8 cellular contexts compared by ENCODE assay signal in genomic region chr6:111605100-111605748, GRCh38. TPM values are rescaled to one million over a fixed set of nuclear protein-coding genes. Genes with fewer than 3 reads are reported as not detected.
DNase-seq lines count a peak whose midpoint lies in the region; ATAC-seq and TF ChIP-seq lines count a peak whose summit lies in the region.

No MANE protein-coding gene starts in this region.

- H3K4me1 ChIP-seq in ovary (ENCODE audit: insufficient read depth): peaks cover 18% of the 10 kb centered on the region

- H3K27me3 Mint-ChIP-seq in activated naive CD8-positive, alpha-beta T cell treated with anti-CD3 and anti-CD28 coated beads, Interleukin-2, amount 10 ng/mL, durations not matched to agents 7 days and 5 days: no peaks in the 10 kb centered on the region

- WGBS in ovary, 3 donors: 0 to 1% (median 0%) methylated on average over 18 of the region's 18 CpGs

- TF ChIP-seq POLR2A in ovary (IDR thresholded peaks at IDR 0.05): peak; percentile 65

- peaks cover 2% of the 10 kb centered on the region for H3K36me3 Mint-ChIP-seq in activated naive CD8-positive, alpha-beta T cell treated with anti-CD3 and anti-CD28 coated beads, Interleukin-2, amount 10 ng/mL, durations not matched to agents 7 days and 5 days

- TF ChIP-seq EP300 in ovary (IDR thresholded peaks at IDR 0.05): no peak

- peaks cover 27% of the 10 kb centered on the region for H3K4me1 Mint-ChIP-seq in activated naive CD8-positive, alpha-beta T cell treated with anti-CD3 and anti-CD28 coated beads, Interleukin-2, amount 10 ng/mL, durations not matched to agents 7 days and 5 days

- H3K27ac Mint-ChIP-seq in activated naive CD8-positive, alpha-beta T cell treated with anti-CD3 and anti-CD28 coated beads, Interleukin-2, amount 10 ng/mL, durations not matched to agents 7 days and 5 days: peak overlapping the region; percentile 91

- no peaks in the 10 kb centered on the region for H3K27me3 ChIP-seq in ovary

- POLR2A ChIA-PET in activated naive CD8-positive, alpha-beta T cell treated with anti-CD3 and anti-CD28 coated beads, Interleukin-2, amount 10 ng/mL, durations not matched to agents 7 days and 5 days (lab: Charles Lee): interaction anchor here (0.5 to 2.5 kb wide), 7 partner anchors 11 to 482 kb away, joined by 3 to 26 read pairs (median 5); partner anchors contain the start of genes FAM229B, REV3L and TUBE1

- H3K36me3 ChIP-seq in ovary: no peaks in the 10 kb centered on the region

- peak; percentile 54 to 72 for DNase-seq in NOMO-1 (lab: John Stamatoyannopoulos, UW; ENCODE audit: unreplicated experiment in 2 of 2)
- peak; percentile 37 for DNase-seq in activated naive CD8-positive, alpha-beta T cell treated with anti-CD3 and anti-CD28 coated beads, Interleukin-2, amount 10 ng/mL, durations not matched to agents 7 days and 5 days
- DNase-seq in cardiac septum (ENCODE audit: low spot score): peak; percentile 84
- peak; percentile 76 to 85 (median 81) for DNase-seq in ovary
- DNase-seq in NCI-H748 (lab: John Stamatoyannopoulos, UW; ENCODE audit: unreplicated experiment): no peak

- intact Hi-C loops in cardiac septum (cut with DNase I): loop anchor here (1.0 to 2.0 kb wide), 2 partner anchors 22 to 122 kb away; partner anchors contain the start of gene REV3L
- intact Hi-C loops in ovary (cut with DNase I): loop anchor here in 3 of 4 donors (5.0 to 10.0 kb wide), 3 partner anchors 50 to 123 kb away; partner anchors contain the start of gene REV3L (in 2 of the 3)

- H3K4me3 Mint-ChIP-seq in activated naive CD8-positive, alpha-beta T cell treated with anti-CD3 and anti-CD28 coated beads, Interleukin-2, amount 10 ng/mL, durations not matched to agents 7 days and 5 days: peak overlapping the region; percentile 88

- no peak for TF ChIP-seq CTCF in 22Rv1 (IDR thresholded peaks at IDR 0.05)
- TF ChIP-seq CTCF in ovary (IDR thresholded peaks at IDR 0.05): no peak

- H3K9me3 Mint-ChIP-seq in activated naive CD8-positive, alpha-beta T cell treated with anti-CD3 and anti-CD28 coated beads, Interleukin-2, amount 10 ng/mL, durations not matched to agents 7 days and 5 days: no peaks in the 10 kb centered on the region

- H3K27ac ChIP-seq in 22Rv1 (peak overlapping the region; percentile 94), ovary (peak overlapping the region; percentile 89 to 97)

- ATAC-seq in GM18499 (IDR thresholded peaks at IDR 0.05; ENCODE audit: insufficient read depth, unreplicated experiment) (peak; percentile 34), HG02870 (IDR thresholded peaks at IDR 0.05; ENCODE audit: unreplicated experiment) (peak; percentile 37)
- ATAC-seq in activated naive CD8-positive, alpha-beta T cell treated with anti-CD3 and anti-CD28 coated beads, Interleukin-2, amount 10 ng/mL, durations not matched to agents 7 days and 5 days (ENCODE audit: low read depth): peak; percentile 53

- no peaks in the 10 kb centered on the region for H3K9me3 ChIP-seq in ovary

- H3K4me3 ChIP-seq in ovary: peak overlapping the region; percentile 45

RNA-seq across cellular contexts. Expression of gene TRAF3IP2, which starts 0.5 kb away (rescaled TPM):
- 10 to 100 TPM; 25.8 to 28.3 TPM for total RNA-seq in activated naive CD8-positive, alpha-beta T cell treated with anti-CD3 and anti-CD28 coated beads, Interleukin-2, amount 10 ng/mL, durations not matched to agents 7 days and 5 days
- total RNA-seq in cardiac septum (6.5 TPM), ovary (10 to 100 TPM; 14.9 to 43.0 (median 23.8) TPM)
- 10 to 100 TPM; 19.2 to 26.0 TPM for polyA plus RNA-seq in ovary
